ENCODE assay signal across 23 cellular contexts in the genomic region with DNA sequence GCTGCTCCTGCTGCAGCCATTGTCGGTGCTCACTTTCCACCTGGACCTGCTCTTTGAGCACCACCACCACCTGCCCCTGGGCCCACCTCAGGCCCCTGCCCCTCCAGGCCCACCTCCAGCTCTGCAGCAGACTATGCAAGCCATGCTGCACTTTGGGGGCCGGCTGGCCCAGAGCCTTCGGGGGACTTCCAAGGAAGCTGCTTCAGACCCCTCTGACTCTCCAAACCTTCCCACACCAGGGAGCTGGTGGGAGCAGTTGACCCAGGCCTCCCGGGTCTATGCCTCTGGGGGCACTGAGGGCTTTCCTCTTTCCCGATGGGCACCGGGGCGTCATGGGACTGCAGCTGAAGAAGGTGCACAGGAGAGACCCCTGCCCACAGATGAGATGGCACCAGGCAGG. TPM values are rescaled to one million over a fixed set of nuclear protein-coding genes. Genes with fewer than 3 reads are reported as not detected.
A peak's percentile ranks its signal among the peaks of the same experiment; 100 is the strongest.
DNase-seq lines count a peak whose midpoint lies in the region; ATAC-seq and FAIRE-seq lines count a peak whose summit lies in the region.
"Had no signal": no experiment of that assay in that cellular context is flagged by ENCODE, and none has a peak within 500 bp of the region (broad histone marks: within the 10 kb centered on the region; RNA-seq: fewer than 3 reads in every experiment).

No MANE protein-coding gene starts in this region.

- H3K27me3 Mint-ChIP-seq in activated naive CD4-positive, alpha-beta T cell treated with anti-CD3 and anti-CD28 coated beads, Interleukin-2, amount 10 ng/mL, durations not matched to agents 7 days and 5 days, result no peaks in the 10 kb centered on the region
- no peaks in the 10 kb centered on the region for H3K27me3 Mint-ChIP-seq in T-helper 17 cell
- H3K27me3 Mint-ChIP-seq: CD4-positive, alpha-beta T cell; stimulated activated memory B cell treated with anti-CD40 and anti-IgM and Interleukin-4, amounts not matched to agents 10 μg/mL and 1 μg/mL and 100 μg/mL, for 72 hours had no signal

- ATAC-seq in T-helper 17 cell (no peak), GM19324 (IDR thresholded peaks at IDR 0.05; ENCODE audit: low FRiP score, unreplicated experiment) (no peak)
- ATAC-seq in stimulated activated effector memory CD8-positive, alpha-beta T cell treated with anti-CD3 and anti-CD28 coated beads, Interleukin-12 subunit alpha, Interleukin-12 subunit beta, amount 100 ng/mL, for 72 hours, result no peak
- ATAC-seq: activated CD4-positive, CD25-positive, alpha-beta regulatory T cell treated with anti-CD3 and anti-CD28 coated beads, Interleukin-2, amount 50 U/mL, for 24 hours; stimulated activated memory B cell treated with anti-CD40 and anti-IgM and Interleukin-4, amounts not matched to agents 10 μg/mL and 1 μg/mL and 100 μg/mL, for 72 hours had no signal

- H3K36me3 ChIP-seq in small intestine (ENCODE audit: control insufficient read depth in 2 of 2, insufficient read depth in 2 of 2, low read length in 2 of 2), result peaks cover 7 to 10% of the 10 kb centered on the region in 2 donors

- H3K36me3 Mint-ChIP-seq in activated naive CD4-positive, alpha-beta T cell treated with anti-CD3 and anti-CD28 coated beads, Interleukin-2, amount 10 ng/mL, durations not matched to agents 7 days and 5 days, result peaks cover 20% of the 10 kb centered on the region
- peaks cover 2% of the 10 kb centered on the region for H3K36me3 Mint-ChIP-seq in T-helper 17 cell (ENCODE audit: low read depth)
- peaks cover 48% of the 10 kb centered on the region for H3K36me3 Mint-ChIP-seq in stimulated activated effector memory CD8-positive, alpha-beta T cell treated with anti-CD3 and anti-CD28 coated beads, Interleukin-12 subunit alpha, Interleukin-12 subunit beta, amount 100 ng/mL, for 72 hours

- H3K4me3 Mint-ChIP-seq in activated naive CD4-positive, alpha-beta T cell treated with anti-CD3 and anti-CD28 coated beads, Interleukin-2, amount 10 ng/mL, durations not matched to agents 7 days and 5 days, result no peak overlapping the region
- H3K4me3 Mint-ChIP-seq in T-helper 17 cell, result no peak overlapping the region
- peak overlapping the region; percentile 82 for H3K4me3 Mint-ChIP-seq in stimulated activated effector memory CD8-positive, alpha-beta T cell treated with anti-CD3 and anti-CD28 coated beads, Interleukin-12 subunit alpha, Interleukin-12 subunit beta, amount 100 ng/mL, for 72 hours

- WGBS in small intestine, 3 donors, result 86 to 95% (median 89%) methylated on average over 7 of the region's 7 CpGs

- peaks cover 32% of the 10 kb centered on the region for H3K4me1 Mint-ChIP-seq in activated naive CD4-positive, alpha-beta T cell treated with anti-CD3 and anti-CD28 coated beads, Interleukin-2, amount 10 ng/mL, durations not matched to agents 7 days and 5 days
- H3K4me1 Mint-ChIP-seq in T-helper 17 cell, result peaks cover 18% of the 10 kb centered on the region
- H3K4me1 Mint-ChIP-seq in stimulated activated effector memory CD8-positive, alpha-beta T cell treated with anti-CD3 and anti-CD28 coated beads, Interleukin-12 subunit alpha, Interleukin-12 subunit beta, amount 100 ng/mL, for 72 hours, result peaks cover 25% of the 10 kb centered on the region

- H3K9me3 ChIP-seq in T-helper 17 cell (ENCODE audit: control insufficient read depth, low read length, poor library complexity, severe bottlenecking) (no peaks in the 10 kb centered on the region), small intestine (ENCODE audit: control insufficient read depth, low read depth) (no peaks in the 10 kb centered on the region)
- H3K9me3 ChIP-seq: esophagus squamous epithelium, Peyer's patch, SK-N-SH had no signal

- no peak overlapping the region for H3K4me3 ChIP-seq in small intestine (ENCODE audit: low read depth in 1 of 2, low read length in 2 of 2)
- H3K4me3 ChIP-seq: esophagus squamous epithelium, Peyer's patch had no signal

- H3K9me3 Mint-ChIP-seq in activated naive CD4-positive, alpha-beta T cell treated with anti-CD3 and anti-CD28 coated beads, Interleukin-2, amount 10 ng/mL, durations not matched to agents 7 days and 5 days, result no peaks in the 10 kb centered on the region
- no peaks in the 10 kb centered on the region for H3K9me3 Mint-ChIP-seq in stimulated activated effector memory CD8-positive, alpha-beta T cell treated with anti-CD3 and anti-CD28 coated beads, Interleukin-12 subunit alpha, Interleukin-12 subunit beta, amount 100 ng/mL, for 72 hours
- H3K9me3 Mint-ChIP-seq: CD4-positive, alpha-beta T cell; stimulated activated memory B cell treated with anti-CD40 and anti-IgM and Interleukin-4, amounts not matched to agents 10 μg/mL and 1 μg/mL and 100 μg/mL, for 72 hours had no signal

- no peak for DNase-seq in activated naive CD4-positive, alpha-beta T cell treated with anti-CD3 and anti-CD28 coated beads, Interleukin-2, amount 10 ng/mL, durations not matched to agents 7 days and 5 days
- DNase-seq in activated naive CD4-positive, alpha-beta T cell treated with Interleukin-2 at 50 U/mL for 16 hours, result no peak
- DNase-seq in T-helper 17 cell, result no peak
- DNase-seq in stimulated activated effector memory CD8-positive, alpha-beta T cell treated with anti-CD3 and anti-CD28 coated beads, Interleukin-12 subunit alpha, Interleukin-12 subunit beta, amount 100 ng/mL, for 72 hours (ENCODE audit: low spot score in 2 of 2), result no peak
- DNase-seq in small intestine, result no peak
- DNase-seq: activated effector memory CD4-positive, alpha-beta T cell treated with Interleukin-2 at 50 U/mL for 16 hours; amniotic stem cell; CD4-positive, alpha-beta T cell; central memory CD4-positive, alpha-beta T cell; DMS79; esophagus squamous epithelium; NCI-H1694; NCI-H2227 treated with DMSO at 0.1 percent for 48 hours; retina; SK-N-SH; stimulated activated CD4-positive, alpha-beta T cell treated with anti-CD3 and anti-CD28 coated beads, Interleukin-15, amount 100 ng/mL, for 24 hours; T-helper 9 cell had no signal

- CTCF ChIA-PET in activated naive CD4-positive, alpha-beta T cell treated with anti-CD3 and anti-CD28 coated beads, Interleukin-2, amount 10 ng/mL, durations not matched to agents 7 days and 5 days (lab: Charles Lee), result interaction anchor here (9.5 kb wide), 1 partner anchor 77 kb away, joined by 138 read pairs; no protein-coding TSS in a partner anchor

- no peak for FAIRE-seq in small intestine (lab: Jason Lieb, UNC)
- FAIRE-seq: H1 had no signal

- peaks cover 0 to 1% of the 10 kb centered on the region in 2 donors for H3K4me1 ChIP-seq in small intestine (ENCODE audit: control insufficient read depth in 2 of 2, insufficient read depth in 1 of 2, low read depth in 1 of 2, low read length in 1 of 2)

- H3K27me3 ChIP-seq in small intestine (ENCODE audit: control insufficient read depth in 2 of 2, insufficient read depth in 2 of 2, low read length in 2 of 2), result no peaks in the 10 kb centered on the region
- H3K27me3 ChIP-seq: esophagus squamous epithelium, Peyer's patch had no signal

- H3K27ac Mint-ChIP-seq in activated naive CD4-positive, alpha-beta T cell treated with anti-CD3 and anti-CD28 coated beads, Interleukin-2, amount 10 ng/mL, durations not matched to agents 7 days and 5 days, result peak overlapping the region; percentile 37
- peak overlapping the region; percentile 63 for H3K27ac Mint-ChIP-seq in T-helper 17 cell
- peak overlapping the region; percentile 72 for H3K27ac Mint-ChIP-seq in stimulated activated effector memory CD8-positive, alpha-beta T cell treated with anti-CD3 and anti-CD28 coated beads, Interleukin-12 subunit alpha, Interleukin-12 subunit beta, amount 100 ng/mL, for 72 hours

- H3K27ac ChIP-seq in small intestine (ENCODE audit: low read depth in 1 of 2, low read length in 1 of 2), result no peak overlapping the region
- H3K27ac ChIP-seq: Peyer's patch had no signal

RNA-seq across cellular contexts. Expression of gene RUSC1, which starts 6.0 kb away (rescaled TPM):
- 10 to 100 TPM; 13.2 to 14.8 TPM for total RNA-seq in T-helper 17 cell
- polyA plus RNA-seq in small intestine, result 10 to 100 TPM; 32.7 to 60.8 (median 48.1) TPM

RNA-seq across cellular contexts. Expression of gene FDPS, which starts 18.0 kb away (rescaled TPM):
- total RNA-seq in T-helper 17 cell, result 10 to 100 TPM; 63.0 TPM
- polyA plus RNA-seq in small intestine, result 100 to 1,000 TPM; 194 to 343 (median 196) TPM

RNA-seq across cellular contexts. Expression of gene PKLR, which starts 25.4 kb away (rescaled TPM):
- total RNA-seq in T-helper 17 cell, result not detected
- 1 to 10 TPM; 3.8 to 9.2 (median 5.7) TPM for polyA plus RNA-seq in small intestine
- total RNA-seq: A673; CD4-positive, alpha-beta T cell had no signal
- polyA plus RNA-seq: SK-N-SH had no signal

RNA-seq across cellular contexts. Expression of gene HCN3, which starts 49.4 kb away (rescaled TPM):
- total RNA-seq in T-helper 17 cell, result 1 to 10 TPM; 1.3 to 1.5 TPM
- 10 to 100 TPM in 1 of 3 donors, 1 to 10 TPM in 2; 4.0 to 11.9 (median 4.3) TPM for polyA plus RNA-seq in small intestine

RNA-seq across cellular contexts. Expression of gene CLK2, which starts 53.4 kb away (rescaled TPM):
- 10 to 100 TPM; 54.8 to 57.8 TPM for total RNA-seq in T-helper 17 cell
- 10 to 100 TPM; 27.0 to 41.6 (median 33.8) TPM for polyA plus RNA-seq in small intestine
